8 cellular contexts compared by ENCODE assay signal in genomic region chr2:240566203-240567136, GRCh38. TPM values are rescaled to one million over a fixed set of nuclear protein-coding genes. Genes with fewer than 3 reads are reported as not detected.
DNase-seq lines count a peak whose midpoint lies in the region; ATAC-seq and TF ChIP-seq lines count a peak whose summit lies in the region.

No MANE protein-coding gene starts in this region.

- H3K27ac Mint-ChIP-seq in dendritic cell treated with granulocyte-macrophage colony-stimulating factor and Interleukin-4, amounts not matched to agents 40 ng/mL and 50 ng/mL, for 4 days = peak overlapping the region; percentile 88

- POLR2A ChIA-PET in BJ (lab: Charles Lee) = interaction anchor here (1.0 kb wide), 1 partner anchor 9 kb away, joined by 3 read pairs; no protein-coding TSS in a partner anchor

- ATAC-seq in GM19025 (IDR thresholded peaks at IDR 0.05; ENCODE audit: low read depth, unreplicated experiment) (peak; percentile 46), HG03175 (IDR thresholded peaks at IDR 0.05; ENCODE audit: unreplicated experiment) (peak; percentile 47)

- peaks cover 56% of the 10 kb centered on the region for H3K36me3 Mint-ChIP-seq in dendritic cell treated with granulocyte-macrophage colony-stimulating factor and Interleukin-4, amounts not matched to agents 40 ng/mL and 50 ng/mL, for 4 days (ENCODE audit: low read depth)

- TF ChIP-seq CTCF in BJ (IDR thresholded peaks at IDR 0.05; ENCODE audit: insufficient read depth, low read depth, low read length) = peak; percentile 77

- no peaks in the 10 kb centered on the region for H3K36me3 ChIP-seq in BJ (ENCODE audit: control insufficient read depth, insufficient read depth, low read length)

- peaks cover 86% of the 10 kb centered on the region for H3K4me1 Mint-ChIP-seq in dendritic cell treated with granulocyte-macrophage colony-stimulating factor and Interleukin-4, amounts not matched to agents 40 ng/mL and 50 ng/mL, for 4 days (ENCODE audit: low read depth)

- no peaks in the 10 kb centered on the region for H3K9me3 Mint-ChIP-seq in dendritic cell treated with granulocyte-macrophage colony-stimulating factor and Interleukin-4, amounts not matched to agents 40 ng/mL and 50 ng/mL, for 4 days

- CTCF ChIA-PET in BJ (lab: Yijun Ruan, JAX) = interaction anchor here (1.1 to 3.1 kb wide), 10 partner anchors 13 to 261 kb away, joined by 3 to 34 read pairs (median 5); partner anchors contain the start of gene CAPN10

- DNase-seq in BJ (ENCODE audit: low read depth) = no peak
- peak; percentile 83 for DNase-seq in NCI-H510A treated with DMSO at 0.1 percent for 48 hours (lab: John Stamatoyannopoulos, UW)
- peak; percentile 85 to 91 for DNase-seq in activated CD4-positive, alpha-beta T cell treated with anti-CD3 and anti-CD28 coated beads, Interleukin-2, amount 50 U/mL, for 24 hours (ENCODE audit: low read depth in 1 of 2, low spot score in 1 of 2)
- DNase-seq in lung microvascular endothelial cell (ENCODE audit: low read depth in 2 of 2) = peak; percentile 84 to 86
- DNase-seq in stimulated activated CD8-positive, alpha-beta memory T cell treated with anti-CD3 and anti-CD28 coated beads, Interleukin-12 subunit alpha, Interleukin-12 subunit beta, amount 100 ng/mL, for 1 hour (ENCODE audit: low read depth) = peak; percentile 87

- peak overlapping the region; percentile 25 for H3K4me3 ChIP-seq in BJ (ENCODE audit: low read depth, low read length)

- intact Hi-C loops in dendritic cell treated with granulocyte-macrophage colony-stimulating factor and Interleukin-4, amounts not matched to agents 40 ng/mL and 50 ng/mL, for 4 days (cut with micrococcal nuclease) = loop anchor here (2.0 to 10.0 kb wide), 3 partner anchors 18 to 1048 kb away; partner anchors contain the start of gene GPR35

- H3K27me3 Mint-ChIP-seq in dendritic cell treated with granulocyte-macrophage colony-stimulating factor and Interleukin-4, amounts not matched to agents 40 ng/mL and 50 ng/mL, for 4 days = no peaks in the 10 kb centered on the region

- H3K27me3 ChIP-seq in BJ (ENCODE audit: control insufficient read depth, insufficient read depth, low read length) = no peaks in the 10 kb centered on the region

- H3K4me3 Mint-ChIP-seq in dendritic cell treated with granulocyte-macrophage colony-stimulating factor and Interleukin-4, amounts not matched to agents 40 ng/mL and 50 ng/mL, for 4 days = peak overlapping the region; percentile 82

RNA-seq across cellular contexts. Expression of gene RNPEPL1, which starts 1.8 kb away (rescaled TPM):
- 7.3 and 12.7 TPM in 2 replicates for polyA plus RNA-seq in BJ (2011; rRNA removed)
- 25.4 and 47.9 TPM in 2 replicates for polyA minus RNA-seq in BJ (2011; rRNA and poly(A)+ RNA removed)
- total RNA-seq in lung microvascular endothelial cell = 16.6 and 19.8 TPM in 2 replicates

RNA-seq across cellular contexts. Expression of gene DUSP28, which starts 6.3 kb away (rescaled TPM):
- polyA plus RNA-seq in BJ (2011; rRNA removed) = 3.1 and 4.6 TPM in 2 replicates
- polyA minus RNA-seq in BJ (2011; rRNA and poly(A)+ RNA removed) = 1.8 TPM in 2 replicates
- total RNA-seq in lung microvascular endothelial cell = 2.0 and 2.2 TPM in 2 replicates

RNA-seq across cellular contexts. Expression of gene ANKMY1, which starts 8.7 kb away (rescaled TPM):
- 4.4 and 6.8 TPM in 2 replicates for polyA plus RNA-seq in BJ (2011; rRNA removed)
- polyA minus RNA-seq in BJ (2011; rRNA and poly(A)+ RNA removed) = 9.4 and 11.2 TPM in 2 replicates
- total RNA-seq in lung microvascular endothelial cell = 3.5 and 6.0 TPM in 2 replicates

RNA-seq across cellular contexts. Expression of gene CAPN10, which starts 20.1 kb away (rescaled TPM):
- polyA plus RNA-seq in BJ (2011; rRNA removed) = 7.6 and 14.9 TPM in 2 replicates
- polyA minus RNA-seq in BJ (2011; rRNA and poly(A)+ RNA removed) = 4.6 and 7.8 TPM in 2 replicates
- total RNA-seq in lung microvascular endothelial cell = 15.7 and 31.2 TPM in 2 replicates

RNA-seq across cellular contexts. Expression of gene GPR35, which starts 58.8 kb away (rescaled TPM):
- 0.10 and 0.17 TPM in 2 replicates for polyA plus RNA-seq in BJ (2011; rRNA removed)
- polyA minus RNA-seq in BJ (2011; rRNA and poly(A)+ RNA removed) = not detected in 2 replicates
- total RNA-seq in lung microvascular endothelial cell = 0.40 TPM in 1 of 2 replicates, not detected in the other
